In the genomic region with DNA sequence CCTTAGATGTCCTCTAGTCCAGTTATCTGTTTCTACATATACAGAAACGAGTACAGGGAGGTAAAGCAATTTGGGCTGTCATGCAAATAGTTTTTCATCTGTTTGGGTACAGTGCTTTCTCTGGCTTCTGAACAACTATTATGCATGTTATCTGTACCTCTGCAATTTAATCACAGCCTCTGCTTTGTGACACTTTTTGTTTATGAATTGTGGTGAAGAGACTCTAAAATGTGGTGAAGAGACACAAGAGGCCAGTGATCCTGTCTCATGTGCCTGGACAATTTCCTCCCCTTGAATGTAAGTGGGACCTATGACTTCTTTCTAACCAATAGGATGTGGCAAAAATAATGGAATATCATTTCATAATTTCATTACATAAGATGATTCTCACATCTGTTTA, we compare ENCODE assay signal across 18 cellular contexts.
DNase-seq lines count a peak whose midpoint lies in the region; ATAC-seq, FAIRE-seq and TF ChIP-seq lines count a peak whose summit lies in the region.
"Had no signal": no experiment of that assay in that cellular context is flagged by ENCODE, and none has a peak within 500 bp of the region (broad histone marks: within the 10 kb centered on the region; RNA-seq: fewer than 3 reads in every experiment).

No MANE protein-coding gene starts in this region.

- peak overlapping the region; percentile 52 for H2AFZ ChIP-seq in smooth muscle cell (ENCODE audit: low read depth)
- H2AFZ ChIP-seq: GM23248 had no signal

- H3K79me2 ChIP-seq in smooth muscle cell (ENCODE audit: low read depth) = no peaks in the 10 kb centered on the region

- H3K36me3 ChIP-seq in smooth muscle cell (ENCODE audit: low read depth) = no peaks in the 10 kb centered on the region

- peak; percentile 55 for FAIRE-seq in HTR-8/SVneo (lab: Jason Lieb, UNC)
- FAIRE-seq: G401.6, GM12892, H1 had no signal

- TF ChIP-seq CTCF in smooth muscle cell (IDR thresholded peaks at IDR 0.05; ENCODE audit: borderline replicate concordance, insufficient read depth, poor library complexity, severe bottlenecking) = no peak

- H3K27me3 ChIP-seq in smooth muscle cell (ENCODE audit: low read depth) = no peaks in the 10 kb centered on the region

- no peaks in the 10 kb centered on the region for H4K20me1 ChIP-seq in smooth muscle cell (ENCODE audit: low read depth)

- WGBS in smooth muscle cell (ENCODE audit: low lambda C conversion rate) = 0% methylated on average over 1 of the region's 1 CpG

- H3F3A ChIP-seq in smooth muscle cell (ENCODE audit: low read depth) = peaks cover 5% of the 10 kb centered on the region

- no peak overlapping the region for H3K9ac ChIP-seq in smooth muscle cell (ENCODE audit: low read depth)
- H3K9ac ChIP-seq: GM23248 had no signal

- H3K27ac ChIP-seq in cingulate gyrus (ENCODE audit: low read depth, low read length) (peak overlapping the region; percentile 33), smooth muscle cell (ENCODE audit: low read depth) (no peak overlapping the region)
- H3K27ac ChIP-seq: GM23248 had no signal

- DNase-seq in HTR-8/SVneo (ENCODE audit: insufficient read length, low spot score) = no peak
- DNase-seq in smooth muscle cell (lab: John Stamatoyannopoulos, UW; ENCODE audit: unreplicated experiment) = no peak
- DNase-seq in activated CD8-positive, alpha-beta memory T cell treated with anti-CD3 and anti-CD28 coated beads for 24 hours = no peak
- DNase-seq in globus pallidus (ENCODE audit: low spot score) = no peak
- DNase-seq: C1 segment of cervical spinal cord; Calu3; CD4-positive, alpha-beta memory T cell; COR-L47; DMS53; DMS79 treated with DMSO at 0.1 percent for 48 hours; GM23248; H9 had no signal

- H3K4me3 ChIP-seq in smooth muscle cell = no peak overlapping the region
- H3K4me3 ChIP-seq: GM23248 had no signal

- no peak for ATAC-seq in GM19351 (IDR thresholded peaks at IDR 0.05; ENCODE audit: unreplicated experiment)
- ATAC-seq: HCT116 had no signal

- peaks cover 20% of the 10 kb centered on the region for H3K4me1 ChIP-seq in smooth muscle cell (ENCODE audit: low read depth)

- peak overlapping the region; percentile 39 for H3K4me2 ChIP-seq in smooth muscle cell

- H3K9me3 ChIP-seq in smooth muscle cell (replicated peaks; ENCODE audit: low read depth) = no peaks in the 10 kb centered on the region
